Comparison of ENCODE assay signal across 8 cellular contexts in genomic region chr20:45347936-45348809, GRCh38. TPM values are rescaled to one million over a fixed set of nuclear protein-coding genes. Genes with fewer than 3 reads are reported as not detected.
DNase-seq lines count a peak whose midpoint lies in the region; ATAC-seq and TF ChIP-seq lines count a peak whose summit lies in the region.

Gene SDC4, minus strand, starts transcription at chr20:45348424. Its CDS starts 40 bp downstream, at chr20:45348384.

- H3K4me3 ChIP-seq in AG10803 (ENCODE audit: low read length) = peak within 1 kb of the TSS; percentile 97
- H3K4me3 ChIP-seq in HFF-Myc (replicated peaks; ENCODE audit: low read depth, low read length) = peak within 1 kb of the TSS; percentile 75
- H3K4me3 ChIP-seq in prostate gland = peak within 1 kb of the TSS; percentile 76

- H3K36me3 ChIP-seq in prostate gland = no peaks in the 10 kb centered on the region

- peak; percentile 88 for TF ChIP-seq POLR2A in prostate gland (IDR thresholded peaks at IDR 0.05)

- WGBS in prostate gland = 2% methylated on average over 67 of the region's 78 CpGs

- peak; percentile 66 for DNase-seq in AG10803 (ENCODE audit: low read depth)
- no peak for DNase-seq in HFF-Myc (ENCODE audit: extremely low read depth, low read depth)
- peak; percentile 29 for DNase-seq in T follicular helper cell (ENCODE audit: low read depth)
- DNase-seq in activated naive CD8-positive, alpha-beta T cell treated with anti-CD3 and anti-CD28 coated beads, Interleukin-2, amount 50 U/mL, for 16 hours (ENCODE audit: low read depth, low spot score) = peak; percentile 11
- DNase-seq in Right ventricle myocardium superior = peak; percentile 79
- peak; percentile 68 for DNase-seq in prostate gland (ENCODE audit: low spot score)
- DNase-seq in ureter (ENCODE audit: low spot score) = peak; percentile 72

- no peaks in the 10 kb centered on the region for H3K27me3 ChIP-seq in prostate gland (replicated peaks; ENCODE audit: insufficient read depth)

- ATAC-seq in Right ventricle myocardium superior (ENCODE audit: poor library complexity) (peak; percentile 88), HG03378 (IDR thresholded peaks at IDR 0.05; ENCODE audit: unreplicated experiment) (no peak)

- intact Hi-C loops in Right ventricle myocardium superior (cut with DNase I) (no loop called here), prostate gland (cut with DNase I) (no loop called here)

- TF ChIP-seq CTCF in AG10803 (conservative IDR thresholded peaks at IDR 0.05; ENCODE audit: low read length) (no peak), HFF-Myc (IDR thresholded peaks at IDR 0.05; ENCODE audit: low read depth, low read length, missing control alignments) (no peak), prostate gland (IDR thresholded peaks at IDR 0.05) (no peak)

- H3K4me1 ChIP-seq in prostate gland (replicated peaks) = peaks cover 10% of the 10 kb centered on the region

- peak within 1 kb of the TSS; percentile 92 to 94 for H3K27ac ChIP-seq in prostate gland

- H3K9me3 ChIP-seq in prostate gland = no peaks in the 10 kb centered on the region

RNA-seq across cellular contexts. Expression of gene SDC4, which starts in this region (rescaled TPM):
- 80.7 TPM for total RNA-seq in Right ventricle myocardium superior
- 100 to 1,000 TPM; 123 to 266 TPM for total RNA-seq in prostate gland
- 215 TPM for total RNA-seq in ureter
